ENCODE assay signal across 27 cellular contexts in the genomic region with DNA sequence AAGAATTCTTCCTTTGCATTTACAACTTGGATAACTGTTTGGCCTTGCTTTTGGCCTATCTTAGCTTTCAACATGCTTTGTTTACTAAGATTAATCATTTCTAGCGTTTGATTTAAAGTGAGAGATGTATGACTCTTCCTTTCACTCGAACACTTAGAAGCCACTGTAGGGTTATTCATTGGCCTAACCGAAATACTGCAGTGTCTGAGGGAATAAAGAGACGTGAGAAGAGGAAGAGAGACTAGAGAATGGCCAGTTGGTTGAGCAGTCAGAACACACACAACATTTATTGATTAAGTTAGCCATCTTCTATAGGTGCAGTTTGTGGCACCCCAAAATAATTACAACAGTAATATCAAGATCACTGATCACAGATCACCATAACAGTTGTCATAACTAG.
DNase-seq lines count a peak whose midpoint lies in the region; ATAC-seq lines count a peak whose summit lies in the region.
"Had no signal": no experiment of that assay in that cellular context is flagged by ENCODE, and none has a peak within 500 bp of the region (broad histone marks: within the 10 kb centered on the region; RNA-seq: fewer than 3 reads in every experiment).

No MANE protein-coding gene starts in this region.

- no peak for DNase-seq in effector CD4-positive, alpha-beta T cell
- DNase-seq in NCI-H524 (lab: John Stamatoyannopoulos, UW) = no peak
- DNase-seq in NCI-H1436 (lab: John Stamatoyannopoulos, UW) = no peak
- DNase-seq: activated CD4-positive, alpha-beta T cell treated with anti-CD3 and anti-CD28 coated beads for 36 hours; activated gamma-delta T cell treated with Interleukin-2 at 50 U/mL for 16 hours; activated T-cell treated with anti-CD3 and anti-CD28 coated beads, Interleukin-2, amount 50 U/mL, for 24 hours; BE2C; body of pancreas; cerebellar nuclear complex; DMS153; dorsolateral prefrontal cortex; head of caudate nucleus; Karpas-422; mammary epithelial cell; MV-4-11; NCI-H187; NCI-H69; right cardiac atrium; RPMI8226; stimulated activated CD4-positive, alpha-beta T cell treated with anti-CD3 and anti-CD28 coated beads, Interleukin-12 subunit alpha, Interleukin-12 subunit beta, amount 100 ng/mL, for 4 hours; stimulated activated CD4-positive, alpha-beta T cell treated with anti-CD3 and anti-CD28 coated beads, Interleukin-4, amount 100 ng/mL, for 24 hours; stimulated activated naive CD4-positive, alpha-beta T cell had no signal

- ATAC-seq in GM18520 (IDR thresholded peaks at IDR 0.05; ENCODE audit: unreplicated experiment) (peak; percentile 77), GM19467 (IDR thresholded peaks at IDR 0.05; ENCODE audit: unreplicated experiment) (peak; percentile 75), HG02973 (IDR thresholded peaks at IDR 0.05; ENCODE audit: unreplicated experiment) (peak; percentile 81), HG03469 (IDR thresholded peaks at IDR 0.05; ENCODE audit: unreplicated experiment) (peak; percentile 74), GM21526 (IDR thresholded peaks at IDR 0.05; ENCODE audit: low FRiP score, unreplicated experiment) (no peak)
- ATAC-seq: activated CD4-positive, alpha-beta T cell treated with anti-CD3 and anti-CD28 coated beads for 36 hours; body of pancreas; right cardiac atrium had no signal
